In genomic region chr4:56112377-56112776, GRCh38 we compare ENCODE assay signal across 21 cellular contexts.
DNase-seq lines count a peak whose midpoint lies in the region; ATAC-seq, FAIRE-seq and TF ChIP-seq lines count a peak whose summit lies in the region.
"Had no signal": no experiment of that assay in that cellular context is flagged by ENCODE, and none has a peak within 500 bp of the region (broad histone marks: within the 10 kb centered on the region; RNA-seq: fewer than 3 reads in every experiment).

No MANE protein-coding gene starts in this region.

- TF ChIP-seq CTCF in HepG2 (CRISPR knock-in tag; IDR thresholded peaks at IDR 0.05) (peak; percentile 10; the same call in 1 of the 2 replicates), right lobe of liver (IDR thresholded peaks at IDR 0.05) (no peak), cardiac fibroblast (IDR thresholded peaks at IDR 0.05; ENCODE audit: low read depth, low read length) (peak; percentile 2), natural killer cell (IDR thresholded peaks at IDR 0.05) (no peak), mammary epithelial cell (conservative IDR thresholded peaks at IDR 0.05 in 1 of 2, IDR thresholded peaks at IDR 0.05 in 1 of 2; ENCODE audit: extremely low read depth in 1 of 2, insufficient read depth in 1 of 2, low read depth in 1 of 2, low read length in 2 of 2) (no peak)

- in situ Hi-C loops in HepG2 (cut with HindIII; ENCODE audit: extremely low pct_ligation_motif_present, low pct_unique_long_range_greater_than_20kb) = no loop called here
- in situ Hi-C loops in mammary epithelial cell (cut with MboI; ENCODE audit: low sequenced_read_pairs in 2 of 2) = no loop called here

- H3K4me1 Mint-ChIP-seq in natural killer cell = no peaks in the 10 kb centered on the region

- dilution Hi-C loops in mammary epithelial cell (cut with HindIII; ENCODE audit: low sequenced_read_pairs) = no loop called here

- no peak for FAIRE-seq in HepG2 (lab: Jason Lieb, UNC)
- FAIRE-seq: A549, kidney had no signal

- no peaks in the 10 kb centered on the region for H3K36me3 Mint-ChIP-seq in activated naive CD4-positive, alpha-beta T cell treated with anti-CD3 and anti-CD28 coated beads, Interleukin-2, amount 50 U/mL, for 72 hours
- H3K36me3 Mint-ChIP-seq in natural killer cell = no peaks in the 10 kb centered on the region

- no peaks in the 10 kb centered on the region for H4K20me1 ChIP-seq in HepG2 (ENCODE audit: insufficient read depth, low read length)
- no peaks in the 10 kb centered on the region for H4K20me1 ChIP-seq in mammary epithelial cell (ENCODE audit: insufficient read depth, low read length)

- H3K4me1 ChIP-seq in HepG2 (ENCODE audit: insufficient read depth, low read length) (peaks cover 7% of the 10 kb centered on the region), right lobe of liver (no peaks in the 10 kb centered on the region), mammary epithelial cell (ENCODE audit: insufficient read depth, low read length) (no peaks in the 10 kb centered on the region)
- H3K4me1 ChIP-seq: A549 had no signal

- H3K27ac ChIP-seq in HepG2 (ENCODE audit: extremely low read length, insufficient read depth, low read length) (no peak overlapping the region), right lobe of liver (no peak overlapping the region), mammary epithelial cell (ENCODE audit: insufficient read depth, low read depth, low read length) (no peak overlapping the region)
- H3K27ac ChIP-seq: A549, cardiac muscle cell, hepatocyte had no signal

- CTCF ChIA-PET in HepG2 (lab: Yijun Ruan, JAX; ENCODE audit: low intra/inter-chr PET ratio, low total read pairs) = no interaction called here
- CTCF ChIA-PET in mammary epithelial cell (lab: Charles Lee; ENCODE audit: low non-redundant PET) = no interaction called here

- no peaks in the 10 kb centered on the region for H3K9me3 Mint-ChIP-seq in activated naive CD4-positive, alpha-beta T cell treated with anti-CD3 and anti-CD28 coated beads, Interleukin-2, amount 50 U/mL, for 72 hours
- no peaks in the 10 kb centered on the region for H3K9me3 Mint-ChIP-seq in natural killer cell

- 73% methylated on average over 4 of the region's 4 CpGs for WGBS in HepG2 (ENCODE audit: low lambda C conversion rate)
- WGBS in right lobe of liver (ENCODE audit: insufficient coverage, low coverage, low lambda C conversion rate, missing lambda C conversion rate) = 83% methylated on average over 4 of the region's 4 CpGs
- 39% methylated on average over 4 of the region's 4 CpGs for WGBS in mammary epithelial cell (ENCODE audit: low coverage, missing lambda C conversion rate)

- POLR2A ChIA-PET in HepG2 (lab: Yijun Ruan, JAX) = no interaction called here

- H3K4me3 ChIP-seq in HepG2 (replicated peaks in 1 of 3; ENCODE audit: insufficient read depth in 1 of 3, low read depth in 2 of 3, low read length in 3 of 3) (no peak overlapping the region), right lobe of liver (no peak overlapping the region), cardiac fibroblast (replicated peaks in 1 of 2; ENCODE audit: low read depth in 2 of 2, low read length in 2 of 2) (no peak overlapping the region), mammary epithelial cell (replicated peaks in 1 of 3; ENCODE audit: insufficient read depth in 1 of 3, low read depth in 2 of 3, low read length in 3 of 3) (no peak overlapping the region)
- H3K4me3 ChIP-seq: A549, cardiac muscle cell, hepatocyte, lung had no signal

- H2AFZ ChIP-seq in HepG2 (ENCODE audit: low read length) = no peak overlapping the region
- H2AFZ ChIP-seq in mammary epithelial cell (ENCODE audit: low read depth, low read length) = no peak overlapping the region
- H2AFZ ChIP-seq: hepatocyte had no signal

- H3K79me2 ChIP-seq in HepG2 (ENCODE audit: insufficient read depth, low read length) (no peaks in the 10 kb centered on the region), mammary epithelial cell (ENCODE audit: insufficient read depth, low read length) (no peaks in the 10 kb centered on the region)

- no peaks in the 10 kb centered on the region for H3K9me3 ChIP-seq in HepG2 (ENCODE audit: low read length)
- H3K9me3 ChIP-seq in right lobe of liver = no peaks in the 10 kb centered on the region
- H3K9me3 ChIP-seq in mammary epithelial cell (replicated peaks; ENCODE audit: insufficient read depth, low read length) = no peaks in the 10 kb centered on the region
- H3K9me3 ChIP-seq: A549 had no signal

- DNase-seq in HepG2 (ENCODE audit: low spot score) (no peak), right lobe of liver (no peak), cardiac fibroblast (ENCODE audit: low read depth in 2 of 2) (no peak), iPS-NIHi11 (ENCODE audit: low spot score) (peak; percentile 37), natural killer cell (no peak), mammary epithelial cell (no peak)
- no peak for DNase-seq in activated naive CD4-positive, alpha-beta T cell treated with anti-CD3 and anti-CD28 coated beads, Interleukin-2, amount 50 U/mL, for 72 hours (ENCODE audit: low spot score in 2 of 2)
- DNase-seq: activated CD8-positive, alpha-beta memory T cell treated with anti-CD3 and anti-CD28 coated beads, Interleukin-2, amount 50 U/mL, for 48 hours; activated effector memory CD4-positive, alpha-beta T cell treated with Interleukin-2 at 50 U/mL for 16 hours; IMR-90; kidney; NK-92 treated with Interleukin-12 subunit alpha and Interleukin-12 subunit beta, amount 100 ng/mL, for 24 hours; stimulated activated CD4-positive, alpha-beta T cell treated with anti-CD3 and anti-CD28 coated beads, Interleukin-4, amount 100 ng/mL, for 4 hours; stimulated activated naive CD8-positive, alpha-beta T cell treated with anti-CD3 and anti-CD28 coated beads, Interleukin-15, Interleukin-2, amounts not matched to agents 100 U/mL and 50 U/mL, for 24 hours; T-helper 2 cell had no signal

- H3K27me3 Mint-ChIP-seq in natural killer cell (ENCODE audit: low read depth in 2 of 2) = peaks cover 0 to 7% of the 10 kb centered on the region in 2 donors
- H3K27me3 Mint-ChIP-seq: B cell had no signal

- no peak for TF ChIP-seq RAD21 in HepG2 (CRISPR knock-in tag; IDR thresholded peaks at IDR 0.05)

- H3K27ac Mint-ChIP-seq in activated naive CD4-positive, alpha-beta T cell treated with anti-CD3 and anti-CD28 coated beads, Interleukin-2, amount 50 U/mL, for 72 hours = no peak overlapping the region
- no peak overlapping the region for H3K27ac Mint-ChIP-seq in natural killer cell
- H3K27ac Mint-ChIP-seq: B cell had no signal

- H3K9ac ChIP-seq in HepG2 (ENCODE audit: insufficient read depth, low read depth, low read length) (no peak overlapping the region), mammary epithelial cell (ENCODE audit: insufficient read depth, low read length) (no peak overlapping the region)

- H3K4me3 Mint-ChIP-seq in natural killer cell = no peak overlapping the region
- H3K4me3 Mint-ChIP-seq: B cell had no signal

- H3K36me3 ChIP-seq in HepG2 (replicated peaks in 1 of 2; ENCODE audit: control insufficient read depth in 1 of 2, insufficient read depth in 2 of 2, low read length in 2 of 2) (no peaks in the 10 kb centered on the region), right lobe of liver (no peaks in the 10 kb centered on the region), mammary epithelial cell (ENCODE audit: insufficient read depth, low read length) (no peaks in the 10 kb centered on the region)
- H3K36me3 ChIP-seq: cardiac muscle cell had no signal

- no peak for ATAC-seq in HepG2
- ATAC-seq in right lobe of liver = no peak
- ATAC-seq in activated naive CD4-positive, alpha-beta T cell treated with anti-CD3 and anti-CD28 coated beads, Interleukin-2, amount 50 U/mL, for 72 hours = no peak
- ATAC-seq in natural killer cell = no peak
- ATAC-seq in HG03025 (IDR thresholded peaks at IDR 0.05; ENCODE audit: low FRiP score, unreplicated experiment) = no peak
- ATAC-seq: A549; stimulated activated naive CD8-positive, alpha-beta T cell treated with anti-CD3 and anti-CD28 coated beads, Interleukin-15, Interleukin-2, amounts not matched to agents 100 U/mL and 50 U/mL, for 24 hours had no signal

- H3K4me2 ChIP-seq in HepG2 (ENCODE audit: low read depth, low read length) (no peak overlapping the region), mammary epithelial cell (ENCODE audit: insufficient read depth, low read depth, low read length) (no peak overlapping the region)
- H3K4me2 ChIP-seq: A549, hepatocyte had no signal

- no TSS peak for BruUV-seq in HepG2 (replicated peaks; lab: Mats Ljungman, UMichigan)
- BruUV-seq in mammary epithelial cell (replicated peaks; lab: Mats Ljungman, UMichigan) = no TSS peak

- intact Hi-C loops in HepG2 (cut with micrococcal nuclease; ENCODE audit: unreplicated experiment) = no loop called here
- intact Hi-C loops in right lobe of liver (cut with DNase I) = no loop called here
- intact Hi-C loops in natural killer cell (cut with micrococcal nuclease) = no loop called here
- intact Hi-C loops in mammary epithelial cell (cut with micrococcal nuclease) = no loop called here

- H3K27me3 ChIP-seq in HepG2 (ENCODE audit: control insufficient read depth in 1 of 2, insufficient read depth in 2 of 2, low read length in 2 of 2) = no peaks in the 10 kb centered on the region
- no peaks in the 10 kb centered on the region for H3K27me3 ChIP-seq in right lobe of liver
- H3K27me3 ChIP-seq in mammary epithelial cell (ENCODE audit: insufficient read depth, low read length) = peaks cover 1% of the 10 kb centered on the region
- H3K27me3 ChIP-seq: cardiac muscle cell, hepatocyte had no signal

- TF ChIP-seq POLR2A in HepG2 (IDR thresholded peaks at IDR 0.05; ENCODE audit: insufficient read depth in 1 of 2, low read depth in 2 of 2, low read length in 2 of 2) (no peak), right lobe of liver (IDR thresholded peaks at IDR 0.05) (no peak)

- TF ChIP-seq EP300 in HepG2 (IDR thresholded peaks at IDR 0.05; ENCODE audit: low read depth in 2 of 2, low read length in 2 of 2) (no peak), HepG2 (CRISPR knock-in tag; IDR thresholded peaks at IDR 0.05; ENCODE audit: borderline replicate concordance) (no peak)

Comparison
In these comparisons a context has a peak if more than half of its experiments do, and no peak if none do; other contexts are left out.
1. CTCF ChIP-seq: peak in HepG2 (single experiment) and cardiac fibroblast (single experiment); none in right lobe of liver (0 of 4), natural killer cell (single experiment) and mammary epithelial cell (0 of 2).